Comparison of ENCODE assay signal across 9 cellular contexts in the genomic region with DNA sequence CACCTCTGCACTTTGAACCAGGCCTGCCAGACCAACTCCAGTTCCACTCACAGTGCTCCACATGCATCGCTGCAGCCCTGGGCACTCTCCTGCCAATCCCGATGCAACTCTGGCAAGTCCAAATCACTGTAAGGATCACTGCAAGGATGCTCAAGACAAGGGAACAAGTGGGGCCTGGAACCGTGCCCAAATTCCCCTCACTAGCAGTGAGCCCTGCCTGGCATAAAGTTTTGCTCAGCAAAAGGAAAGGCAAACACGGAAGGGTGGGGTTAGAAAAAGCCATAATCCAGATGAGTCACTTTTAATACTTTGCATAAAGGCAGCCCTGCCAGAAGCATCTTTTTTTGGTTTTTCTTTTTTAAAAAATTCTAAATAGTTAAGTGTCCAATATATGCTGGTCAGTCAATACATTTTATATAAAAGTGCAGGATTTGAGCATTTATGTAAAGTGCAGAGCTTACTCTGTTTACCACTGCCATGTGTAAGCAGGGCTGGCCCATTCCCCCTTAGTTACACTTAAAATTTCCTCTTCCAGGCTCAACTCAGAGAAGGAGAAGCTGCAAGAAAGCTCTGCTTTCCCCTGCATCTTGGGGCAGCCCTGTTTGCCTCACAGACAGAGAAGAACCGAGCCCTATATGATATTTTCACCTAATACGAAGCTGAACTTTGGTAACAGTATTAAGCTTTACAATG.
A peak's percentile ranks its signal among the peaks of the same experiment; 100 is the strongest.
DNase-seq lines count a peak whose midpoint lies in the region; ATAC-seq, FAIRE-seq and TF ChIP-seq lines count a peak whose summit lies in the region.
"Had no signal": no experiment of that assay in that cellular context is flagged by ENCODE, and none has a peak within 500 bp of the region (broad histone marks: within the 10 kb centered on the region; RNA-seq: fewer than 3 reads in every experiment).

No MANE protein-coding gene starts in this region.

- no peaks in the 10 kb centered on the region for H3K9me3 ChIP-seq in CD4-positive, alpha-beta memory T cell (ENCODE audit: control insufficient read depth in 1 of 2, low read length in 2 of 2)
- no peaks in the 10 kb centered on the region for H3K9me3 ChIP-seq in muscle layer of duodenum (ENCODE audit: control insufficient read depth in 1 of 2, low read length in 2 of 2)
- H3K9me3 ChIP-seq in MM.1S (replicated peaks; ENCODE audit: insufficient read depth, low read length) = no peaks in the 10 kb centered on the region

- no peak overlapping the region for H2AFZ ChIP-seq in MM.1S (ENCODE audit: low read length)

- H3K4me1 ChIP-seq in CD4-positive, alpha-beta memory T cell (ENCODE audit: insufficient read depth, low read length) = peaks cover 35% of the 10 kb centered on the region
- H3K4me1 ChIP-seq in muscle layer of duodenum (ENCODE audit: control insufficient read depth in 1 of 2, insufficient read depth in 2 of 2, low read length in 2 of 2) = peaks cover 29 to 32% of the 10 kb centered on the region in 2 donors
- H3K4me1 ChIP-seq in MM.1S (ENCODE audit: low read length) = no peaks in the 10 kb centered on the region

- no peaks in the 10 kb centered on the region for H3K27me3 ChIP-seq in CD4-positive, alpha-beta memory T cell (ENCODE audit: insufficient read depth, low read length)
- no peaks in the 10 kb centered on the region for H3K27me3 ChIP-seq in bronchial epithelial cell (ENCODE audit: control insufficient read depth, insufficient read depth, low read length)
- H3K27me3 ChIP-seq in muscle layer of duodenum (ENCODE audit: low read depth, low read length) = no peaks in the 10 kb centered on the region
- H3K27me3 ChIP-seq in MM.1S (replicated peaks; ENCODE audit: insufficient read depth, low read length) = no peaks in the 10 kb centered on the region

- no peak overlapping the region for H3K4me2 ChIP-seq in MM.1S (ENCODE audit: low read depth, low read length)

- peak in 3 of 5 donors; percentile 17 to 44 (median 23) for DNase-seq in CD4-positive, alpha-beta memory T cell
- peak; percentile 50 for DNase-seq in LHCN-M2 (ENCODE audit: low read depth)
- DNase-seq in bronchial epithelial cell (ENCODE audit: low read depth) = peak; percentile 80
- no peak for DNase-seq in sciatic nerve (ENCODE audit: low spot score)
- no peak for DNase-seq in MM.1S
- DNase-seq in islet precursor cell = no peak
- DNase-seq: activated naive CD4-positive, alpha-beta T cell treated with anti-CD3 and anti-CD28 coated beads for 36 hours had no signal

- no peaks in the 10 kb centered on the region for H4K20me1 ChIP-seq in MM.1S (ENCODE audit: insufficient read depth, low read length)

- H3K27me3 Mint-ChIP-seq in CD4-positive, alpha-beta memory T cell = no peaks in the 10 kb centered on the region

- TF ChIP-seq CTCF in bronchial epithelial cell (IDR thresholded peaks at IDR 0.05; ENCODE audit: insufficient read depth, low read length, severe bottlenecking) (no peak), MM.1S (IDR thresholded peaks at IDR 0.05; ENCODE audit: low read length) (no peak)

- no peaks in the 10 kb centered on the region for H3K36me3 Mint-ChIP-seq in CD4-positive, alpha-beta memory T cell

- FAIRE-seq in bronchial epithelial cell (lab: Jason Lieb, UNC) = no peak

- POLR2A ChIA-PET in CD4-positive, alpha-beta memory T cell (lab: Charles Lee; ENCODE audit: partially characterized antibody) = interaction anchor here (1.4 to 5.0 kb wide), 4 partner anchors 13 to 139 kb away, joined by 3 to 67 read pairs (median 5); no protein-coding TSS in a partner anchor

- CTCF ChIA-PET in CD4-positive, alpha-beta memory T cell (lab: Charles Lee; ENCODE audit: partially characterized antibody) = interaction anchor here (0.7 to 1.6 kb wide), 5 partner anchors 13 to 61 kb away, joined by 3 to 9 read pairs (median 4); no protein-coding TSS in a partner anchor

- peak overlapping the region in 7 of 8 donors; percentile 69 to 87 (median 75) for H3K4me3 Mint-ChIP-seq in CD4-positive, alpha-beta memory T cell
- H3K4me3 Mint-ChIP-seq: activated naive CD4-positive, alpha-beta T cell treated with anti-CD3 and anti-CD28 coated beads for 36 hours had no signal

- no peak overlapping the region for H3K9ac ChIP-seq in MM.1S (ENCODE audit: low read length)

- no peak overlapping the region for H3K27ac ChIP-seq in CD4-positive, alpha-beta memory T cell (ENCODE audit: low read depth, low read length)
- H3K27ac ChIP-seq in muscle layer of duodenum (ENCODE audit: low read length) = peak overlapping the region; percentile 22
- no peak overlapping the region for H3K27ac ChIP-seq in MM.1S (ENCODE audit: low read length)

- H3K9me2 ChIP-seq in MM.1S (replicated peaks; ENCODE audit: insufficient read depth, low read length) = no peaks in the 10 kb centered on the region

- H3K36me3 ChIP-seq in CD4-positive, alpha-beta memory T cell (ENCODE audit: insufficient read depth, low read length) = no peaks in the 10 kb centered on the region
- H3K36me3 ChIP-seq in bronchial epithelial cell (ENCODE audit: control insufficient read depth, insufficient read depth, low read length) = no peaks in the 10 kb centered on the region
- H3K36me3 ChIP-seq in muscle layer of duodenum (ENCODE audit: control insufficient read depth in 1 of 2, insufficient read depth in 2 of 2, low read length in 2 of 2) = no peaks in the 10 kb centered on the region
- no peaks in the 10 kb centered on the region for H3K36me3 ChIP-seq in MM.1S (replicated peaks; ENCODE audit: insufficient read depth, low read length)

- H3K79me2 ChIP-seq in MM.1S (ENCODE audit: low read length) = no peaks in the 10 kb centered on the region

- no peak overlapping the region for H3K4me3 ChIP-seq in CD4-positive, alpha-beta memory T cell (ENCODE audit: low read length in 2 of 2)
- H3K4me3 ChIP-seq in bronchial epithelial cell (ENCODE audit: low read depth, low read length) (no peak overlapping the region), muscle layer of duodenum (ENCODE audit: low read depth in 1 of 2, low read length in 2 of 2) (no peak overlapping the region), MM.1S (ENCODE audit: low read length) (no peak overlapping the region)

- no peaks in the 10 kb centered on the region for H3F3A ChIP-seq in MM.1S (ENCODE audit: insufficient read depth, low read length)

- intact Hi-C loops in CD4-positive, alpha-beta memory T cell (cut with micrococcal nuclease) = loop anchor here (5.0 kb wide), 2 partner anchors 36 to 139 kb away; no protein-coding TSS in a partner anchor
- intact Hi-C loops in sciatic nerve (cut with DNase I) = no loop called here

- H3K27ac Mint-ChIP-seq in CD4-positive, alpha-beta memory T cell = peak overlapping the region; percentile 59 to 89 (median 79)
- H3K27ac Mint-ChIP-seq: activated naive CD4-positive, alpha-beta T cell treated with anti-CD3 and anti-CD28 coated beads for 36 hours had no signal

- ATAC-seq in sciatic nerve (no peak), HG02885 (IDR thresholded peaks at IDR 0.05; ENCODE audit: poor library complexity, unreplicated experiment) (no peak)

- H3K9me3 Mint-ChIP-seq in CD4-positive, alpha-beta memory T cell = peaks cover 0 to 4% (median 0%) of the 10 kb centered on the region in 8 donors
- H3K9me3 Mint-ChIP-seq: activated naive CD4-positive, alpha-beta T cell treated with anti-CD3 and anti-CD28 coated beads for 36 hours had no signal

- peaks cover 28 to 50% (median 39%) of the 10 kb centered on the region in 4 donors for H3K4me1 Mint-ChIP-seq in CD4-positive, alpha-beta memory T cell

Comparison
In these comparisons a context has a peak if more than half of its experiments do, and no peak if none do; other contexts are left out.
1. DNase-seq: peak in CD4-positive, alpha-beta memory T cell (3 of 5), LHCN-M2 (single experiment) and bronchial epithelial cell (single experiment); none in sciatic nerve (single experiment), MM.1S (single experiment) and islet precursor cell (single experiment).